In genomic region chr17:78441271-78441986, GRCh38 we compare ENCODE assay signal across 20 cellular contexts.
"Had no signal": no experiment of that assay in that cellular context is flagged by ENCODE, and none has a peak within 500 bp of the region (broad histone marks: within the 10 kb centered on the region; RNA-seq: fewer than 3 reads in every experiment).

No MANE protein-coding gene starts in this region.

- H3K27me3 ChIP-seq: dorsolateral prefrontal cortex, thyroid gland had no signal

- H3K4me1 ChIP-seq: thyroid gland had no signal

- H3K9me3 Mint-ChIP-seq: activated B cell treated with CpG ODN at 0.5 μM for 24 hours; activated CD4-positive, alpha-beta T cell treated with anti-CD3 and anti-CD28 coated beads, Interleukin-2, amount 10 ng/mL, durations not matched to agents 24 days and 14 days; activated T-helper 1 cell treated with anti-CD3 and anti-CD28 coated beads, Interleukin-12 subunit alpha, Interleukin-12 subunit beta, Interleukin-2, Interleukin-4 antibody, amounts not matched to agents 30 ng/mL and 10 ng/mL and 1 ng/mL, durations not matched to agents 14 hours and 24 hours and 36 hours; mesothelial cell of epicardium; natural killer cell treated with Interleukin-12 subunit alpha and Interleukin-12 subunit beta and Interleukin-15 and Interleukin-18, amount 100 ng/mL, for 72 hours had no signal

- DNase-seq: activated B cell treated with CpG ODN at 0.5 μM for 24 hours; activated CD8-positive, alpha-beta memory T cell treated with anti-CD3 and anti-CD28 coated beads for 24 hours; activated naive CD4-positive, alpha-beta T cell treated with Interleukin-2 at 50 U/mL for 16 hours; anterior cingulate cortex; central memory CD4-positive, alpha-beta T cell; dorsolateral prefrontal cortex; foreskin melanocyte; glutamatergic neuron; hippocampal formation; nucleus accumbens; posterior cingulate gyrus; spleen; stimulated activated naive CD4-positive, alpha-beta T cell; thyroid gland had no signal

- H3K4me3 ChIP-seq: dorsolateral prefrontal cortex, thyroid gland had no signal

- H3K4me3 Mint-ChIP-seq: activated B cell treated with CpG ODN at 0.5 μM for 24 hours; activated CD4-positive, alpha-beta T cell treated with anti-CD3 and anti-CD28 coated beads, Interleukin-2, amount 10 ng/mL, durations not matched to agents 24 days and 14 days; activated T-helper 1 cell treated with anti-CD3 and anti-CD28 coated beads, Interleukin-12 subunit alpha, Interleukin-12 subunit beta, Interleukin-2, Interleukin-4 antibody, amounts not matched to agents 30 ng/mL and 10 ng/mL and 1 ng/mL, durations not matched to agents 14 hours and 24 hours and 36 hours; brain; endodermal cell; mesothelial cell of epicardium; natural killer cell treated with Interleukin-12 subunit alpha and Interleukin-12 subunit beta and Interleukin-15 and Interleukin-18, amount 100 ng/mL, for 72 hours had no signal

- H3K36me3 Mint-ChIP-seq: brain; mesothelial cell of epicardium; natural killer cell treated with Interleukin-12 subunit alpha and Interleukin-12 subunit beta and Interleukin-15 and Interleukin-18, amount 100 ng/mL, for 72 hours had no signal

- H3K9me3 ChIP-seq: spleen, thyroid gland had no signal

- H3K4me1 Mint-ChIP-seq: activated CD4-positive, alpha-beta T cell treated with anti-CD3 and anti-CD28 coated beads, Interleukin-2, amount 10 ng/mL, durations not matched to agents 24 days and 14 days; endodermal cell had no signal

- ATAC-seq: natural killer cell treated with Interleukin-12 subunit alpha and Interleukin-12 subunit beta and Interleukin-15 and Interleukin-18, amount 100 ng/mL, for 72 hours had no signal

- H3K27ac ChIP-seq: thyroid gland had no signal

- H3K27me3 Mint-ChIP-seq: activated CD4-positive, alpha-beta T cell treated with anti-CD3 and anti-CD28 coated beads, Interleukin-2, amount 10 ng/mL, durations not matched to agents 24 days and 14 days; natural killer cell treated with Interleukin-12 subunit alpha and Interleukin-12 subunit beta and Interleukin-15 and Interleukin-18, amount 100 ng/mL, for 72 hours had no signal

- H3K36me3 ChIP-seq: spleen, thyroid gland had no signal

- H3K27ac Mint-ChIP-seq: activated B cell treated with CpG ODN at 0.5 μM for 24 hours; activated CD4-positive, alpha-beta T cell treated with anti-CD3 and anti-CD28 coated beads, Interleukin-2, amount 10 ng/mL, durations not matched to agents 24 days and 14 days; activated T-helper 1 cell treated with anti-CD3 and anti-CD28 coated beads, Interleukin-12 subunit alpha, Interleukin-12 subunit beta, Interleukin-2, Interleukin-4 antibody, amounts not matched to agents 30 ng/mL and 10 ng/mL and 1 ng/mL, durations not matched to agents 14 hours and 24 hours and 36 hours; brain; endodermal cell; mesothelial cell of epicardium; natural killer cell treated with Interleukin-12 subunit alpha and Interleukin-12 subunit beta and Interleukin-15 and Interleukin-18, amount 100 ng/mL, for 72 hours had no signal
